17 cellular contexts compared by ENCODE assay signal in genomic region chr5:169923988-169924387, GRCh38. TPM values are rescaled to one million over a fixed set of nuclear protein-coding genes. Genes with fewer than 3 reads are reported as not detected.
DNase-seq lines count a peak whose midpoint lies in the region; ATAC-seq and TF ChIP-seq lines count a peak whose summit lies in the region.
"Had no signal": no experiment of that assay in that cellular context is flagged by ENCODE, and none has a peak within 500 bp of the region (broad histone marks: within the 10 kb centered on the region; RNA-seq: fewer than 3 reads in every experiment).

No MANE protein-coding gene starts in this region.

- H3K4me1 ChIP-seq in OCI-LY7 (ENCODE audit: insufficient read depth, low read length, poor library complexity, severe bottlenecking) (no peaks in the 10 kb centered on the region), right atrium auricular region (no peaks in the 10 kb centered on the region)
- H3K4me1 ChIP-seq: adrenal gland, colonic mucosa, right lobe of liver had no signal

- peaks cover 11% of the 10 kb centered on the region for H3K36me3 Mint-ChIP-seq in activated naive CD4-positive, alpha-beta T cell treated with anti-CD3 and anti-CD28 coated beads for 36 hours (ENCODE audit: low read depth)

- H3K36me3 ChIP-seq in OCI-LY7 (ENCODE audit: insufficient read depth, low read length): no peaks in the 10 kb centered on the region; the same call in 1 of the 2 replicates
- H3K36me3 ChIP-seq in right atrium auricular region: no peaks in the 10 kb centered on the region
- H3K36me3 ChIP-seq: adrenal gland, colonic mucosa, right lobe of liver had no signal

- BruUV-seq in OCI-LY7 (replicated peaks; lab: Mats Ljungman, UMichigan): no TSS peak

- intact Hi-C loops in activated naive CD4-positive, alpha-beta T cell treated with anti-CD3 and anti-CD28 coated beads for 36 hours (cut with micrococcal nuclease): no loop called here
- intact Hi-C loops in OCI-LY7 (cut with micrococcal nuclease; ENCODE audit: unreplicated experiment): no loop called here

- H3K27me3 ChIP-seq in right atrium auricular region: no peaks in the 10 kb centered on the region
- H3K27me3 ChIP-seq: adrenal gland, colonic mucosa, right lobe of liver had no signal

- H4K20me1 ChIP-seq in OCI-LY7 (ENCODE audit: insufficient read depth, low read length): no peaks in the 10 kb centered on the region; the same call in 1 of the 2 replicates

- H3K4me3 ChIP-seq in OCI-LY7 (ENCODE audit: low read depth, low read length, poor library complexity, severe bottlenecking) (no peak overlapping the region), right atrium auricular region (no peak overlapping the region)
- H3K4me3 ChIP-seq: adrenal gland, colonic mucosa, right lobe of liver had no signal

- H3K9me3 ChIP-seq in OCI-LY7 (ENCODE audit: low read length) (no peaks in the 10 kb centered on the region), right atrium auricular region (no peaks in the 10 kb centered on the region)
- H3K9me3 ChIP-seq: adrenal gland, colonic mucosa, right lobe of liver had no signal

- peak overlapping the region; percentile 50 for H3K27ac Mint-ChIP-seq in activated naive CD4-positive, alpha-beta T cell treated with anti-CD3 and anti-CD28 coated beads for 36 hours

- no peak overlapping the region for H3K4me3 Mint-ChIP-seq in activated naive CD4-positive, alpha-beta T cell treated with anti-CD3 and anti-CD28 coated beads for 36 hours
- H3K4me3 Mint-ChIP-seq: naive B cell had no signal

- H3K27me3 Mint-ChIP-seq in activated naive CD4-positive, alpha-beta T cell treated with anti-CD3 and anti-CD28 coated beads for 36 hours (ENCODE audit: low read depth): no peaks in the 10 kb centered on the region
- H3K27me3 Mint-ChIP-seq: naive B cell had no signal

- H3K4me2 ChIP-seq in OCI-LY7 (ENCODE audit: low read length): no peak overlapping the region

- CTCF ChIA-PET in activated naive CD4-positive, alpha-beta T cell treated with anti-CD3 and anti-CD28 coated beads for 36 hours (lab: Charles Lee): no interaction called here
- CTCF ChIA-PET in OCI-LY7 (lab: Charles Lee; ENCODE audit: unreplicated experiment): no interaction called here

- POLR2A ChIA-PET in OCI-LY7 (lab: Charles Lee): interaction anchor here (1.3 kb wide), 1 partner anchor 11 kb away, joined by 3 read pairs; no protein-coding TSS in a partner anchor

- H3K27ac ChIP-seq in OCI-LY7 (ENCODE audit: low read depth, low read length, poor library complexity, severe bottlenecking) (no peak overlapping the region), right atrium auricular region (no peak overlapping the region)
- H3K27ac ChIP-seq: adrenal gland, colonic mucosa, right lobe of liver had no signal

- peak; percentile 92 for ATAC-seq in HG02610 (IDR thresholded peaks at IDR 0.05; ENCODE audit: unreplicated experiment)
- ATAC-seq in GM21737 (IDR thresholded peaks at IDR 0.05; ENCODE audit: unreplicated experiment): no peak
- ATAC-seq: esophagus mucosa, left lobe of liver, right lobe of liver had no signal

- TF ChIP-seq CTCF in OCI-LY7 (conservative IDR thresholded peaks at IDR 0.05; ENCODE audit: low read length): no peak
- TF ChIP-seq CTCF in right atrium auricular region (IDR thresholded peaks at IDR 0.05): no peak

- H3K9me3 Mint-ChIP-seq in activated naive CD4-positive, alpha-beta T cell treated with anti-CD3 and anti-CD28 coated beads for 36 hours: no peaks in the 10 kb centered on the region

- H3K4me1 Mint-ChIP-seq in activated naive CD4-positive, alpha-beta T cell treated with anti-CD3 and anti-CD28 coated beads for 36 hours (ENCODE audit: low read depth): peaks cover 16% of the 10 kb centered on the region

- peak; percentile 9 for DNase-seq in activated naive CD4-positive, alpha-beta T cell treated with anti-CD3 and anti-CD28 coated beads for 36 hours
- no peak for DNase-seq in activated naive CD4-positive, alpha-beta T cell (lab: John Stamatoyannopoulos, UW)
- DNase-seq in NCI-H2171 treated with DMSO at 0.1 percent for 48 hours (lab: John Stamatoyannopoulos, UW) (peak; percentile 78), OCI-LY7 (ENCODE audit: low spot score) (no peak), NCI-H748 (lab: John Stamatoyannopoulos, UW; ENCODE audit: unreplicated experiment) (no peak), right atrium auricular region (ENCODE audit: low spot score) (no peak)
- DNase-seq: adrenal gland; colonic mucosa; hypothalamus; naive B cell; right lobe of liver; stimulated activated CD4-positive, alpha-beta T cell treated with anti-CD3 and anti-CD28 coated beads, Interleukin-4, amount 100 ng/mL, for 24 hours; stimulated activated naive CD4-positive, alpha-beta T cell had no signal

- H2AFZ ChIP-seq in OCI-LY7 (ENCODE audit: low read length): no peak overlapping the region

- no peaks in the 10 kb centered on the region for H3K79me2 ChIP-seq in OCI-LY7 (ENCODE audit: insufficient read depth, low read depth, low read length)

- no peaks in the 10 kb centered on the region for H3K9me2 ChIP-seq in OCI-LY7 (ENCODE audit: insufficient read depth, low read length)

RNA-seq across cellular contexts. Expression of gene INSYN2B, which starts 56.3 kb away (rescaled TPM):
- total RNA-seq in activated naive CD4-positive, alpha-beta T cell treated with anti-CD3 and anti-CD28 coated beads for 36 hours: not detected
- not detected in 2 replicates for total RNA-seq in OCI-LY7 (2014; rRNA removed; shearing (Covaris generic))
- total RNA-seq in OCI-LY7 (2022) (not detected in 2 replicates), right atrium auricular region (under 1 TPM in 1 of 2 donors, not detected in 1; 0.75 TPM)
- total RNA-seq: colonic mucosa, esophagus mucosa, left lobe of liver had no signal

Comparison
In these comparisons a context has a peak if more than half of its experiments do, and no peak if none do; other contexts are left out.
1. DNase-seq: peak in activated naive CD4-positive, alpha-beta T cell treated with anti-CD3 and anti-CD28 coated beads for 36 hours (single experiment) and NCI-H2171 treated with DMSO at 0.1 percent for 48 hours (single experiment); none in activated naive CD4-positive, alpha-beta T cell (0 of 4), OCI-LY7 (single experiment), NCI-H748 (single experiment) and right atrium auricular region (single experiment).